20 cellular contexts compared by ENCODE assay signal in the genomic region with DNA sequence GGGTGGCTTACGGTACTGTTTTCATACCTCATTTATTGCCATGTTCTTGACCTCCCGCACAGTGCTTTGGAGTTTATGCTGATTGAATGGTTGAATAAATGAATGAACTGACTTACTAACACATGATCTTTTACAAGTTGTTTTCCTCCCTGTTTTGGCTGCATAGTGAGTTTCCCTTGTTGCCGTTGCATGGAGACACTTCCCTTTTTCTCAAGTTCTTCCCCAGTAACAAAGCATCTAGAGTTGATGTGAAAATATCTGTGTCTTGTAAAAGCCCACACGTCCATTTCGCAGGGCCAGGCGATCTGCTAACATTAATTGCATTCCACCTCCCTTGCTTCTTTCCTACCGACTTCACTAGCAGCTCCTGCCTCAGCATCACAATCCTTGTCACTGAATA. TPM values are rescaled to one million over a fixed set of nuclear protein-coding genes. Genes with fewer than 3 reads are reported as not detected.
DNase-seq lines count a peak whose midpoint lies in the region; ATAC-seq, FAIRE-seq and TF ChIP-seq lines count a peak whose summit lies in the region.
"Had no signal": no experiment of that assay in that cellular context is flagged by ENCODE, and none has a peak within 500 bp of the region (broad histone marks: within the 10 kb centered on the region; RNA-seq: fewer than 3 reads in every experiment).

No MANE protein-coding gene starts in this region.

- DNase-seq in MV-4-11 (lab: John Stamatoyannopoulos, UW) (peak; percentile 87), K562 (ENCODE audit: extremely low read depth in 1 of 4, low spot score in 3 of 4) (no peak), pons (ENCODE audit: low spot score) (peak; percentile 69), ovary (no peak), mesothelial cell of epicardium (ENCODE audit: low spot score in 2 of 2, unreplicated experiment in 2 of 2) (no peak)
- DNase-seq in activated CD8-positive, alpha-beta memory T cell treated with anti-CD3 and anti-CD28 coated beads, Interleukin-2, amount 10 ng/mL, durations not matched to agents 7 days and 5 days = no peak
- DNase-seq: ACHN; activated CD8-positive, alpha-beta T cell treated with anti-CD3 and anti-CD28 coated beads for 36 hours; erythroblast; head of caudate nucleus; NCI-H1048; NCI-H2171 treated with DMSO at 0.1 percent for 48 hours had no signal

- no peak overlapping the region for H3K4me3 Mint-ChIP-seq in mesothelial cell of epicardium
- no peak overlapping the region for H3K4me3 Mint-ChIP-seq in activated CD8-positive, alpha-beta memory T cell treated with anti-CD3 and anti-CD28 coated beads, Interleukin-2, amount 10 ng/mL, durations not matched to agents 7 days and 5 days
- H3K4me3 Mint-ChIP-seq: activated CD8-positive, alpha-beta T cell treated with anti-CD3 and anti-CD28 coated beads for 36 hours; activated T-helper 17 cell treated with anti-CD3 and anti-CD28 coated beads, Interleukin-2, amount 50 U/mL, for 72 hours had no signal

- TF ChIP-seq CTCF in K562 (IDR thresholded peaks at IDR 0.05 in 2 of 3, conservative IDR thresholded peaks at IDR 0.05 in 1 of 3; ENCODE audit: insufficient read depth in 2 of 3, low read depth in 1 of 3, low read length in 3 of 3) (no peak), ovary (IDR thresholded peaks at IDR 0.05) (no peak), mesothelial cell of epicardium (IDR thresholded peaks at IDR 0.05; ENCODE audit: unreplicated experiment) (no peak)

- no peak overlapping the region for H3K27ac Mint-ChIP-seq in mesothelial cell of epicardium
- no peak overlapping the region for H3K27ac Mint-ChIP-seq in activated CD8-positive, alpha-beta memory T cell treated with anti-CD3 and anti-CD28 coated beads, Interleukin-2, amount 10 ng/mL, durations not matched to agents 7 days and 5 days
- H3K27ac Mint-ChIP-seq: activated CD8-positive, alpha-beta T cell treated with anti-CD3 and anti-CD28 coated beads for 36 hours; activated T-helper 17 cell treated with anti-CD3 and anti-CD28 coated beads, Interleukin-2, amount 50 U/mL, for 72 hours; progenitor cell of endocrine pancreas had no signal

- 0 out of 2 replicates have a peak overlapping the region, but pooled peaks have one; percentile 8 for H2AFZ ChIP-seq in K562 (ENCODE audit: low read depth, low read length)

- H3K9me3 ChIP-seq in BLaER1 = no peaks in the 10 kb centered on the region
- no peaks in the 10 kb centered on the region for H3K9me3 ChIP-seq in K562 (replicated peaks; ENCODE audit: control insufficient read depth, insufficient read depth, low read depth, low read length)
- no peaks in the 10 kb centered on the region for H3K9me3 ChIP-seq in ovary
- H3K9me3 ChIP-seq: SJSA1, suprapubic skin had no signal

- no peaks in the 10 kb centered on the region for H3K9me3 Mint-ChIP-seq in mesothelial cell of epicardium
- H3K9me3 Mint-ChIP-seq in activated CD8-positive, alpha-beta memory T cell treated with anti-CD3 and anti-CD28 coated beads, Interleukin-2, amount 10 ng/mL, durations not matched to agents 7 days and 5 days (ENCODE audit: low read depth) = no peaks in the 10 kb centered on the region
- H3K9me3 Mint-ChIP-seq: activated CD8-positive, alpha-beta T cell treated with anti-CD3 and anti-CD28 coated beads for 36 hours; activated T-helper 17 cell treated with anti-CD3 and anti-CD28 coated beads, Interleukin-2, amount 50 U/mL, for 72 hours had no signal

- FAIRE-seq in K562 (lab: Jason Lieb, UNC) = no peak
- FAIRE-seq: colon, keratinocyte had no signal

- CTCF ChIA-PET in K562 (lab: Yijun Ruan, JAX; ENCODE audit: low intra/inter-chr PET ratio) = no interaction called here
- CTCF ChIA-PET in activated CD8-positive, alpha-beta memory T cell treated with anti-CD3 and anti-CD28 coated beads, Interleukin-2, amount 10 ng/mL, durations not matched to agents 7 days and 5 days (lab: Charles Lee) = no interaction called here

- ATAC-seq in K562 (no peak), GM21825 (IDR thresholded peaks at IDR 0.05; ENCODE audit: unreplicated experiment) (no peak)
- ATAC-seq in activated CD8-positive, alpha-beta memory T cell treated with anti-CD3 and anti-CD28 coated beads, Interleukin-2, amount 10 ng/mL, durations not matched to agents 7 days and 5 days = no peak
- ATAC-seq: activated CD8-positive, alpha-beta T cell treated with anti-CD3 and anti-CD28 coated beads for 36 hours; activated T-helper 17 cell treated with anti-CD3 and anti-CD28 coated beads, Interleukin-2, amount 50 U/mL, for 72 hours had no signal

- no peaks in the 10 kb centered on the region for H3K36me3 Mint-ChIP-seq in mesothelial cell of epicardium
- no peaks in the 10 kb centered on the region for H3K36me3 Mint-ChIP-seq in activated CD8-positive, alpha-beta memory T cell treated with anti-CD3 and anti-CD28 coated beads, Interleukin-2, amount 10 ng/mL, durations not matched to agents 7 days and 5 days

- no peak overlapping the region for H3K4me3 ChIP-seq in BLaER1
- no peak overlapping the region for H3K4me3 ChIP-seq in K562
- H3K4me3 ChIP-seq in ovary = no peak overlapping the region
- H3K4me3 ChIP-seq: SJSA1, suprapubic skin had no signal

- H3K79me2 ChIP-seq in K562 (ENCODE audit: control insufficient read depth, insufficient read depth, low read length) = no peaks in the 10 kb centered on the region

- POLR2A ChIA-PET in K562 (lab: Yijun Ruan, JAX) = no interaction called here

- no peaks in the 10 kb centered on the region for H3K27me3 Mint-ChIP-seq in mesothelial cell of epicardium (ENCODE audit: low read depth)
- no peaks in the 10 kb centered on the region for H3K27me3 Mint-ChIP-seq in activated CD8-positive, alpha-beta memory T cell treated with anti-CD3 and anti-CD28 coated beads, Interleukin-2, amount 10 ng/mL, durations not matched to agents 7 days and 5 days
- H3K27me3 Mint-ChIP-seq: activated CD8-positive, alpha-beta T cell treated with anti-CD3 and anti-CD28 coated beads for 36 hours; activated T-helper 17 cell treated with anti-CD3 and anti-CD28 coated beads, Interleukin-2, amount 50 U/mL, for 72 hours; progenitor cell of endocrine pancreas had no signal

- in situ Hi-C loops in K562 (cut with MboI) = loop anchor here (25.0 kb wide), 1 partner anchor 253 kb away; no protein-coding TSS in a partner anchor

- no peaks in the 10 kb centered on the region for H3K4me1 Mint-ChIP-seq in mesothelial cell of epicardium
- H3K4me1 Mint-ChIP-seq in activated CD8-positive, alpha-beta memory T cell treated with anti-CD3 and anti-CD28 coated beads, Interleukin-2, amount 10 ng/mL, durations not matched to agents 7 days and 5 days = peaks cover 4% of the 10 kb centered on the region

- H3K9ac ChIP-seq in BLaER1 = no peak overlapping the region
- no peak overlapping the region for H3K9ac ChIP-seq in K562 (ENCODE audit: insufficient read depth in 1 of 2, low read depth in 2 of 2, low read length in 2 of 2)

- H3K27ac ChIP-seq in BLaER1 (no peak overlapping the region), K562 (ENCODE audit: extremely low read depth, low read depth, low read length) (no peak overlapping the region), ovary (no peak overlapping the region)
- H3K27ac ChIP-seq: SJSA1, suprapubic skin had no signal

- TF ChIP-seq POLR2A in K562 (conservative IDR thresholded peaks at IDR 0.05) (no peak), ovary (IDR thresholded peaks at IDR 0.05) (no peak)

- H3K9me1 ChIP-seq in K562 (ENCODE audit: control insufficient read depth, insufficient read depth, low read length) = no peaks in the 10 kb centered on the region

- no peaks in the 10 kb centered on the region for H3K36me3 ChIP-seq in BLaER1
- H3K36me3 ChIP-seq in K562 (ENCODE audit: control insufficient read depth, insufficient read depth, low read length) = no peaks in the 10 kb centered on the region
- H3K36me3 ChIP-seq in ovary = no peaks in the 10 kb centered on the region
- H3K36me3 ChIP-seq: SJSA1, suprapubic skin had no signal

- TF ChIP-seq EP300 in K562 (IDR thresholded peaks at IDR 0.05; ENCODE audit: low read length) (no peak), ovary (IDR thresholded peaks at IDR 0.05) (no peak)

- H3K27me3 ChIP-seq in BLaER1 (no peaks in the 10 kb centered on the region), K562 (ENCODE audit: control insufficient read depth in 2 of 2, insufficient read depth in 2 of 2, low read length in 2 of 2) (no peaks in the 10 kb centered on the region), ovary (no peaks in the 10 kb centered on the region)
- H3K27me3 ChIP-seq: SJSA1, suprapubic skin had no signal

- H4K20me1 ChIP-seq in BLaER1 = no peaks in the 10 kb centered on the region
- no peaks in the 10 kb centered on the region for H4K20me1 ChIP-seq in K562 (replicated peaks; ENCODE audit: control insufficient read depth, insufficient read depth, low read length)

- TF ChIP-seq RAD21 in K562 (CRISPR knock-in tag; conservative IDR thresholded peaks at IDR 0.05 in 1 of 2, IDR thresholded peaks at IDR 0.05 in 1 of 2) = no peak

- 45% methylated on average over 7 of the region's 7 CpGs for WGBS in K562 (ENCODE audit: insufficient coverage, low coverage, missing lambda C conversion rate)
- WGBS in ovary, 3 donors = 78 to 83% (median 81%) methylated on average over 7 of the region's 7 CpGs

- H3K4me2 ChIP-seq in BLaER1 (peak overlapping the region; percentile 17; the same call in 1 of the 2 replicates), K562 (ENCODE audit: insufficient read depth, low read length) (no peak overlapping the region)

- peaks cover 43% of the 10 kb centered on the region for H3K4me1 ChIP-seq in BLaER1
- H3K4me1 ChIP-seq in K562 (replicated peaks in 1 of 2; ENCODE audit: control insufficient read depth in 2 of 2, insufficient read depth in 2 of 2, low read length in 2 of 2) = peaks cover 0 to 3% of the 10 kb centered on the region in 2 experiments; a peak in 1 of 5 replicates
- no peaks in the 10 kb centered on the region for H3K4me1 ChIP-seq in ovary (ENCODE audit: insufficient read depth)
- H3K4me1 ChIP-seq: suprapubic skin had no signal

- no TSS peak for BruUV-seq in K562 (replicated peaks; lab: Mats Ljungman, UMichigan)

- intact Hi-C loops in K562 (cut with micrococcal nuclease) (no loop called here), ovary (cut with DNase I) (no loop called here)

RNA-seq across cellular contexts. Expression of gene RAB1A, which starts 35.7 kb away (rescaled TPM):
- 20.3 and 50.3 TPM in 2 replicates for total RNA-seq in K562 (2011; cell fraction: chromatin; rRNA removed; ENCODE audit: low replicate concordance)
- 13.5 and 14.3 TPM in 2 replicates for total RNA-seq in K562 (2011; cell fraction: nucleolus; rRNA removed)
- total RNA-seq in K562 (2011; cell fraction: nucleoplasm; rRNA removed) = 36.1 and 60.5 TPM in 2 replicates
- total RNA-seq in K562 (2014; rRNA removed) = 62.2 and 83.5 TPM in 2 replicates
- total RNA-seq in K562 (2014; rRNA removed; fragmentation: Illumina TruSeq; extraction: Trizol) = 67.7 and 81.4 TPM in 2 replicates
- total RNA-seq in K562 (2015; rRNA removed; fragmentation: Illumina TruSeq; extraction: Trizol) = 64.4 and 66.7 TPM in 2 replicates
- 93.9 and 99.4 TPM in 2 replicates for total RNA-seq in K562 (2021)
- polyA plus RNA-seq in K562 (2011; rRNA removed) = 144 and 163 TPM in 2 replicates
- 33.7 and 80.3 TPM in 2 replicates for polyA plus RNA-seq in K562 (2011; cell fraction: cytosol; rRNA removed)
- polyA plus RNA-seq in K562 (2011; cell fraction: nucleus; rRNA removed) = 23.6 and 40.8 TPM in 2 replicates
- 116 and 153 TPM in 2 replicates for polyA plus RNA-seq in K562 (2012)
- polyA plus RNA-seq in K562 (2014; fragmentation: Illumina TruSeq; extraction: Trizol) = 81.5 and 89.1 TPM in 2 replicates
- polyA plus RNA-seq in K562 (2014; fragmentation: Nextera tagmentation; extraction: Ambion mirVana) = 10 to 100 TPM; 43.8 to 47.8 TPM
- 125 and 136 TPM in 2 replicates for polyA plus RNA-seq in K562 (2014; rRNA removed)
- 93.6 and 96.1 TPM in 2 replicates for polyA minus RNA-seq in K562 (2011; rRNA and poly(A)+ RNA removed)
- 31.6 and 38.0 TPM in 2 replicates for polyA minus RNA-seq in K562 (2011; cell fraction: cytosol; rRNA and poly(A)+ RNA removed)
- 13.1 and 22.5 TPM in 2 replicates for polyA minus RNA-seq in K562 (2011; cell fraction: nucleus; rRNA and poly(A)+ RNA removed)
- total RNA-seq in ovary = 100 to 1,000 TPM in 4 of 7 donors, 10 to 100 TPM in 3; 57.5 to 118 (median 104) TPM
- polyA plus RNA-seq in ovary = 100 to 1,000 TPM in 1 of 2 donors, 10 to 100 TPM in 1; 78.4 to 125 TPM
- 126 to 128 TPM (median 128 TPM) in 3 replicates for total RNA-seq in mesothelial cell of epicardium
- total RNA-seq in activated CD8-positive, alpha-beta memory T cell treated with anti-CD3 and anti-CD28 coated beads, Interleukin-2, amount 10 ng/mL, durations not matched to agents 7 days and 5 days = 10 to 100 TPM; 58.4 to 78.3 TPM

Comparison
In these comparisons a context has a peak if more than half of its experiments do, and no peak if none do; other contexts are left out.
1. DNase-seq: peak in MV-4-11 (single experiment) and pons (single experiment); none in K562 (0 of 4), ovary (0 of 5), mesothelial cell of epicardium (0 of 2) and activated CD8-positive, alpha-beta memory T cell treated with anti-CD3 and anti-CD28 coated beads, Interleukin-2, amount 10 ng/mL, durations not matched to agents 7 days and 5 days (single experiment).